9 cellular contexts compared by ENCODE assay signal in genomic region chr19:46661020-46661731, GRCh38. TPM values are rescaled to one million over a fixed set of nuclear protein-coding genes. Genes with fewer than 3 reads are reported as not detected.
DNase-seq lines count a peak whose midpoint lies in the region; ATAC-seq, FAIRE-seq and TF ChIP-seq lines count a peak whose summit lies in the region.
"Had no signal": no experiment of that assay in that cellular context is flagged by ENCODE, and none has a peak within 500 bp of the region (broad histone marks: within the 10 kb centered on the region; RNA-seq: fewer than 3 reads in every experiment).

Gene DACT3 (minus strand): TSS chr19:46661182. CDS start chr19:46661064, 118 bp downstream.

- no peaks in the 10 kb centered on the region for H3K36me3 Mint-ChIP-seq in activated CD4-positive, alpha-beta memory T cell treated with anti-CD3 and anti-CD28 coated beads, Interleukin-2, amount 10 ng/mL, durations not matched to agents 7 days and 5 days (ENCODE audit: low read depth)

- H2AFZ ChIP-seq in HepG2 (ENCODE audit: low read length) = no peak within 1 kb of the TSS

- peak within 1 kb of the TSS; percentile 69 for H3K4me3 Mint-ChIP-seq in activated CD4-positive, alpha-beta memory T cell treated with anti-CD3 and anti-CD28 coated beads, Interleukin-2, amount 10 ng/mL, durations not matched to agents 7 days and 5 days

- intact Hi-C loops in dorsolateral prefrontal cortex (cut with DNase I) = loop anchor here (1.0 to 5.0 kb wide), 5 partner anchors 50 to 134 kb away; partner anchors contain the start of gene CALM3 (in 1 of the 2)
- intact Hi-C loops in HepG2 (cut with micrococcal nuclease; ENCODE audit: unreplicated experiment) = no loop called here

- H3K4me3 ChIP-seq in dorsolateral prefrontal cortex (peak within 1 kb of the TSS; percentile 64 to 99 (median 93)), HepG2 (replicated peaks in 1 of 3; ENCODE audit: insufficient read depth in 1 of 3, low read depth in 2 of 3, low read length in 3 of 3) (peak within 1 kb of the TSS; percentile 52 to 64 (median 54))

- H3K27ac ChIP-seq in C4-2B = peak within 1 kb of the TSS; percentile 21; the same call in 1 of the 2 replicates
- peak within 1 kb of the TSS; percentile 84 to 99 (median 96) for H3K27ac ChIP-seq in dorsolateral prefrontal cortex
- H3K27ac ChIP-seq in HepG2 (ENCODE audit: extremely low read length, insufficient read depth, low read length) = no peak within 1 kb of the TSS
- H3K27ac ChIP-seq: VCaP had no signal

- TF ChIP-seq POLR2A in HepG2 (IDR thresholded peaks at IDR 0.05; ENCODE audit: insufficient read depth in 1 of 2, low read depth in 2 of 2, low read length in 2 of 2) = no peak

- no peaks in the 10 kb centered on the region for H3K36me3 ChIP-seq in HepG2 (replicated peaks in 1 of 2; ENCODE audit: control insufficient read depth in 1 of 2, insufficient read depth in 2 of 2, low read length in 2 of 2)

- peak; percentile 93 for FAIRE-seq in HepG2 (lab: Jason Lieb, UNC)

- WGBS in HepG2 (ENCODE audit: low lambda C conversion rate) = 7% methylated on average over 17 of the region's 61 CpGs

- TF ChIP-seq EP300 in HepG2 (IDR thresholded peaks at IDR 0.05; ENCODE audit: low read depth in 2 of 2, low read length in 2 of 2) (no peak), HepG2 (CRISPR knock-in tag; IDR thresholded peaks at IDR 0.05; ENCODE audit: borderline replicate concordance) (no peak)

- POLR2A ChIA-PET in activated CD4-positive, alpha-beta memory T cell treated with anti-CD3 and anti-CD28 coated beads, Interleukin-2, amount 10 ng/mL, durations not matched to agents 7 days and 5 days (lab: Charles Lee) = interaction anchor here (1.0 to 3.4 kb wide), 11 partner anchors 10 to 179 kb away, joined by 3 to 34 read pairs (median 6); partner anchors contain the start of gene CALM3
- POLR2A ChIA-PET in HepG2 (lab: Yijun Ruan, JAX) = interaction anchor here (0.6 to 2.1 kb wide), 10 partner anchors 12 to 666 kb away, joined by 3 to 16 read pairs (median 6); partner anchors contain the start of genes CALM3 and CCDC61

- TF ChIP-seq CTCF in C4-2B (conservative IDR thresholded peaks at IDR 0.05) (no peak), dorsolateral prefrontal cortex (IDR thresholded peaks at IDR 0.05 in 54 of 56, conservative IDR thresholded peaks at IDR 0.05 in 2 of 56; ENCODE audit: low read depth in 1 of 56, partially characterized antibody in 56 of 56) (peak in 20 of 56 donors; percentile 5 to 49 (median 22)), HepG2 (CRISPR knock-in tag; IDR thresholded peaks at IDR 0.05) (peak; percentile 2; the same call in 1 of the 2 replicates)

- peak within 1 kb of the TSS; percentile 71 for H3K27ac Mint-ChIP-seq in activated CD4-positive, alpha-beta memory T cell treated with anti-CD3 and anti-CD28 coated beads, Interleukin-2, amount 10 ng/mL, durations not matched to agents 7 days and 5 days

- CTCF ChIA-PET in activated CD4-positive, alpha-beta memory T cell treated with anti-CD3 and anti-CD28 coated beads, Interleukin-2, amount 10 ng/mL, durations not matched to agents 7 days and 5 days (lab: Charles Lee) = interaction anchor here (0.9 to 5.9 kb wide), 23 partner anchors 8 to 190 kb away, joined by 3 to 136 read pairs (median 5); partner anchors contain the start of genes AP2S1, CALM3 and PTGIR
- CTCF ChIA-PET in HepG2 (lab: Yijun Ruan, JAX; ENCODE audit: low intra/inter-chr PET ratio, low total read pairs) = interaction anchor here (1.5 to 2.2 kb wide), 4 partner anchors 36 to 132 kb away, joined by 4 to 34 read pairs (median 18); partner anchors contain the start of gene PTGIR

- no peaks in the 10 kb centered on the region for H3K27me3 ChIP-seq in dorsolateral prefrontal cortex
- peaks cover 4 to 23% of the 10 kb centered on the region in 2 experiments; a peak in 3 of 5 replicates for H3K27me3 ChIP-seq in HepG2 (ENCODE audit: control insufficient read depth in 1 of 2, insufficient read depth in 2 of 2, low read length in 2 of 2)

- no peak for TF ChIP-seq RAD21 in HepG2 (CRISPR knock-in tag; IDR thresholded peaks at IDR 0.05)

- ATAC-seq in GM19455 (IDR thresholded peaks at IDR 0.05; ENCODE audit: unreplicated experiment) (peak; percentile 91), HG03575 (IDR thresholded peaks at IDR 0.05; ENCODE audit: extremely low read depth, insufficient number of reproducible peaks, low FRiP score, unreplicated experiment) (peak; percentile 50), HepG2 (peak; percentile 95)

- BruUV-seq in HepG2 (replicated peaks; lab: Mats Ljungman, UMichigan) = no TSS peak

- H3K4me1 Mint-ChIP-seq in activated CD4-positive, alpha-beta memory T cell treated with anti-CD3 and anti-CD28 coated beads, Interleukin-2, amount 10 ng/mL, durations not matched to agents 7 days and 5 days = peaks cover 19% of the 10 kb centered on the region

- peaks cover 40% of the 10 kb centered on the region for H3K27me3 Mint-ChIP-seq in activated CD4-positive, alpha-beta memory T cell treated with anti-CD3 and anti-CD28 coated beads, Interleukin-2, amount 10 ng/mL, durations not matched to agents 7 days and 5 days

- H3K4me1 ChIP-seq in HepG2 (ENCODE audit: insufficient read depth, low read length) = peaks cover 37% of the 10 kb centered on the region

- in situ Hi-C loops in HepG2 (cut with HindIII; ENCODE audit: extremely low pct_ligation_motif_present, low pct_unique_long_range_greater_than_20kb) = loop anchor here (10.0 kb wide), 1 partner anchor 46 kb away; no protein-coding TSS in a partner anchor

- no peaks in the 10 kb centered on the region for H3K9me3 ChIP-seq in HepG2 (ENCODE audit: low read length)

- H4K20me1 ChIP-seq in HepG2 (ENCODE audit: insufficient read depth, low read length) = peaks cover 5% of the 10 kb centered on the region; the same call in 1 of the 2 replicates

- no peak within 1 kb of the TSS for H3K9ac ChIP-seq in HepG2 (ENCODE audit: insufficient read depth, low read depth, low read length)

- DNase-seq in NCI-H82 (lab: John Stamatoyannopoulos, UW) = peak; percentile 100
- DNase-seq in activated CD4-positive, alpha-beta memory T cell treated with anti-CD3 and anti-CD28 coated beads, Interleukin-2, amount 10 ng/mL, durations not matched to agents 7 days and 5 days = peak; percentile 100
- DNase-seq in dorsolateral prefrontal cortex = peak; percentile 100
- DNase-seq in HepG2 (ENCODE audit: low spot score) = peak; percentile 98
- DNase-seq in stimulated activated CD4-positive, alpha-beta T cell treated with anti-CD3 and anti-CD28 coated beads, Interleukin-2, amount 100 ng/mL, for 4 hours (ENCODE audit: low read depth) = peak; percentile 100

- no peaks in the 10 kb centered on the region for H3K9me3 Mint-ChIP-seq in activated CD4-positive, alpha-beta memory T cell treated with anti-CD3 and anti-CD28 coated beads, Interleukin-2, amount 10 ng/mL, durations not matched to agents 7 days and 5 days

- peak within 1 kb of the TSS; percentile 86 for H3K4me2 ChIP-seq in HepG2 (ENCODE audit: low read depth, low read length)

- no peaks in the 10 kb centered on the region for H3K79me2 ChIP-seq in HepG2 (ENCODE audit: insufficient read depth, low read length)

TF ChIP-seq in HepG2, 621 proteins besides CTCF, POLR2A, EP300 and RAD21 (continues in another document):
- TF ChIP-seq ZFAT (CRISPR knock-in tag; conservative IDR thresholded peaks at IDR 0.05) = no peak
- peak; percentile 90 for TF ChIP-seq SP2 (CRISPR knock-in tag; IDR thresholded peaks at IDR 0.05)
- no peak for TF ChIP-seq NFKBIZ (CRISPR knock-in tag; IDR thresholded peaks at IDR 0.05)
- no peak for TF ChIP-seq ZNF746 (CRISPR knock-in tag; IDR thresholded peaks at IDR 0.05)
- peak; percentile 87; the same call in 1 of the 3 replicates for TF ChIP-seq MXI1 (IDR thresholded peaks at IDR 0.05; ENCODE audit: borderline replicate concordance, low read depth, low read length)
- TF ChIP-seq HOXD1 (CRISPR knock-in tag; IDR thresholded peaks at IDR 0.05) = no peak
- no peak for TF ChIP-seq ZNF232 (CRISPR knock-in tag; IDR thresholded peaks at IDR 0.05; ENCODE audit: borderline replicate concordance)
- no peak for TF ChIP-seq ZNF773 (CRISPR knock-in tag; IDR thresholded peaks at IDR 0.05; ENCODE audit: borderline replicate concordance)
- peak; percentile 5; the same call in 1 of the 2 replicates for TF ChIP-seq ZNF777 (CRISPR knock-in tag; IDR thresholded peaks at IDR 0.05)
- TF ChIP-seq TBP (CRISPR knock-in tag; IDR thresholded peaks at IDR 0.05) = no peak
- TF ChIP-seq PLRG1 (conservative IDR thresholded peaks at IDR 0.05) = no peak
- TF ChIP-seq RFX3 (CRISPR knock-in tag; IDR thresholded peaks at IDR 0.05) = no peak
- TF ChIP-seq CENPX (CRISPR knock-in tag; IDR thresholded peaks at IDR 0.05) = no peak
- TF ChIP-seq HDAC2 (CRISPR knock-in tag; IDR thresholded peaks at IDR 0.05) = no peak
- peak; percentile 88 for TF ChIP-seq NFYC (CRISPR knock-in tag; IDR thresholded peaks at IDR 0.05)

RNA-seq across cellular contexts. Expression of gene DACT3, which starts in this region (rescaled TPM):
- total RNA-seq in activated CD4-positive, alpha-beta memory T cell treated with anti-CD3 and anti-CD28 coated beads, Interleukin-2, amount 10 ng/mL, durations not matched to agents 7 days and 5 days = under 1 TPM; 0.15 to 0.20 TPM
- 10 to 100 TPM; 57.1 to 95.2 (median 76.6) TPM for total RNA-seq in dorsolateral prefrontal cortex
- 0.04 TPM in 1 of 2 replicates, not detected in the other for total RNA-seq in HepG2 (2016; rRNA removed; fragmentation: Illumina TruSeq; extraction: Trizol)
- total RNA-seq in HepG2 (2016; cell fraction: cytosol; rRNA removed; fragmentation: Illumina TruSeq; extraction: Trizol; ENCODE audit: low read depth) = 0.09 and 0.10 TPM in 2 replicates
- 0.04 TPM in 1 of 2 replicates, not detected in the other for total RNA-seq in HepG2 (2016; cell fraction: insoluble cytoplasmic fraction; rRNA removed; fragmentation: Illumina TruSeq; extraction: Trizol)
- not detected in 2 replicates for total RNA-seq in HepG2 (2016; cell fraction: membrane; rRNA removed; fragmentation: Illumina TruSeq; extraction: Trizol)
- not detected in 2 replicates for total RNA-seq in HepG2 (2016; cell fraction: nucleus; rRNA removed; fragmentation: Illumina TruSeq; extraction: Trizol)
- 0.04 TPM in 1 of 2 replicates, not detected in the other for polyA plus RNA-seq in HepG2 (2011; rRNA removed)
- polyA plus RNA-seq in HepG2 (2011; cell fraction: cytosol; rRNA removed) = 0.03 TPM in 2 replicates
- polyA plus RNA-seq in HepG2 (2011; cell fraction: nucleus; rRNA removed) = not detected in 2 replicates
- not detected in 2 replicates for polyA plus RNA-seq in HepG2 (2012)
- polyA plus RNA-seq in HepG2 (2016; cell fraction: cytosol; fragmentation: Illumina TruSeq; extraction: Trizol; ENCODE audit: low read depth) = 0.07 TPM in 1 of 2 replicates, not detected in the other
- not detected in 2 replicates for polyA plus RNA-seq in HepG2 (2016; cell fraction: insoluble cytoplasmic fraction; fragmentation: Illumina TruSeq; extraction: Trizol; ENCODE audit: low read depth)
- polyA plus RNA-seq in HepG2 (2016; cell fraction: membrane; fragmentation: Illumina TruSeq; extraction: Trizol; ENCODE audit: low read depth) = not detected in 2 replicates
- polyA plus RNA-seq in HepG2 (2016; cell fraction: nucleus; fragmentation: Illumina TruSeq; extraction: Trizol; ENCODE audit: insufficient read depth, low read depth) = 0.16 TPM in 1 of 2 replicates, not detected in the other
- polyA minus RNA-seq in HepG2 (2011; rRNA and poly(A)+ RNA removed; ENCODE audit: low replicate concordance) = 0.09 TPM in 1 of 2 replicates, not detected in the other
- not detected in 2 replicates for polyA minus RNA-seq in HepG2 (2011; cell fraction: cytosol; rRNA and poly(A)+ RNA removed)
- polyA minus RNA-seq in HepG2 (2011; cell fraction: nucleus; rRNA and poly(A)+ RNA removed) = not detected in 2 replicates

Comparison
In these comparisons a context has a peak if more than half of its experiments do, and no peak if none do; other contexts are left out.
1. RNA of gene DACT3 (total RNA-seq): 57.1 to 95.2 TPM in dorsolateral prefrontal cortex; 0.15 to 0.20 TPM in activated CD4-positive, alpha-beta memory T cell treated with anti-CD3 and anti-CD28 coated beads, Interleukin-2, amount 10 ng/mL, durations not matched to agents 7 days and 5 days and 0.04 to 0.10 TPM in HepG2; every median in the first group is over 10 times any median in the second.
2. Peak in DNase-seq in activated CD4-positive, alpha-beta memory T cell treated with anti-CD3 and anti-CD28 coated beads, Interleukin-2, amount 10 ng/mL, durations not matched to agents 7 days and 5 days; RNA of the gene not detected or under 1 TPM.
3. Peak in DNase-seq, ATAC-seq, H3K4me3 ChIP-seq and H3K4me2 ChIP-seq in HepG2; RNA of the gene not detected or under 1 TPM.
4. Peak in every context shown above with its lines, with median percentiles within 50 percentile points of each other: ATAC-seq and DNase-seq.